In the genomic region with DNA sequence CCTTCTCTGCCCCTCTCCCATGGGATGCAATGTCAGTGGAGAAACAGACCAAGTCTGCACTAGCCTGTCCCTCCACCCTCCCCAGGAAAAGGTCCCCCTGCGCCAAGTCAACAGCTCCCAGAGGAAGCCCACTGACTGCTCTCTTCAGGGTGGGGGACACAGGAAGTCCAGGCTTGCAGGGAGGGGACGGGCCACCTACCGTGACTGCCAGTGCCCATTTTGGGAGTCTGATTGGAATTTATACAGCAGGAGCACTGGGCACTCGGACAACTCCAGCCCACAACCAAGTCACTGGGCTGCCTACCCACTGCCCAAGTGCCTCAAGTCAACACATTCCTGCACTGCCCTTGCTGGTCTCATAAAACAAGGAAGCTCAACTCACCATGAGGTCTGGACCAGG, we compare ENCODE assay signal across 18 cellular contexts. TPM values are rescaled to one million over a fixed set of nuclear protein-coding genes. Genes with fewer than 3 reads are reported as not detected.
A peak's percentile ranks its signal among the peaks of the same experiment; 100 is the strongest.
DNase-seq lines count a peak whose midpoint lies in the region; ATAC-seq, FAIRE-seq and TF ChIP-seq lines count a peak whose summit lies in the region.
"Had no signal": no experiment of that assay in that cellular context is flagged by ENCODE, and none has a peak within 500 bp of the region (broad histone marks: within the 10 kb centered on the region; RNA-seq: fewer than 3 reads in every experiment).

No MANE protein-coding gene starts in this region.

- H3K9me3 Mint-ChIP-seq in nephron progenitor cell: no peaks in the 10 kb centered on the region
- H3K9me3 Mint-ChIP-seq: CD8-positive, alpha-beta memory T cell; HFFc6 had no signal

- no peak for TF ChIP-seq RAD21 in SK-N-SH (IDR thresholded peaks at IDR 0.05; ENCODE audit: low read length)

- H3K9ac ChIP-seq in SK-N-SH: no peak overlapping the region
- H3K9ac ChIP-seq in kidney (ENCODE audit: low read length in 2 of 2): no peak overlapping the region
- H3K9ac ChIP-seq: BLaER1 had no signal

- H3K4me3 ChIP-seq in SK-N-SH (ENCODE audit: low read depth in 2 of 2, low read length in 1 of 2) (no peak overlapping the region), left ventricle myocardium inferior (no peak overlapping the region), kidney (ENCODE audit: low read length in 2 of 2) (no peak overlapping the region)
- H3K4me3 ChIP-seq: BLaER1 had no signal

- TF ChIP-seq CTCF in SK-N-SH (IDR thresholded peaks at IDR 0.05): no peak
- no peak for TF ChIP-seq CTCF in left ventricle myocardium inferior (IDR thresholded peaks at IDR 0.05; ENCODE audit: borderline replicate concordance)
- TF ChIP-seq CTCF in kidney (IDR thresholded peaks at IDR 0.05; ENCODE audit: borderline replicate concordance, extremely low read depth, insufficient read depth): no peak
- TF ChIP-seq CTCF in nephron progenitor cell (IDR thresholded peaks at IDR 0.05): no peak

- H3K4me1 Mint-ChIP-seq in nephron progenitor cell: peaks cover 10% of the 10 kb centered on the region

- H3K27me3 Mint-ChIP-seq in nephron progenitor cell (ENCODE audit: low read depth, poor library complexity): peaks cover 2% of the 10 kb centered on the region
- H3K27me3 Mint-ChIP-seq: CD8-positive, alpha-beta memory T cell had no signal

- H3K4me3 Mint-ChIP-seq in nephron progenitor cell: no peak overlapping the region
- H3K4me3 Mint-ChIP-seq: HFFc6 had no signal

- peaks cover 88% of the 10 kb centered on the region for H3K36me3 Mint-ChIP-seq in nephron progenitor cell (ENCODE audit: low read depth)

- H4K20me1 ChIP-seq in SK-N-SH (ENCODE audit: insufficient read depth): 0 out of 2 replicates have a peak, but pooled peaks cover 4% of the 10 kb centered on the region

- no peak for FAIRE-seq in kidney (lab: Jason Lieb, UNC)

- H3K79me2 ChIP-seq in SK-N-SH (ENCODE audit: insufficient read depth): peaks cover 69% of the 10 kb centered on the region

- POLR2A ChIA-PET in SK-N-SH (lab: Yijun Ruan, JAX): no interaction called here

- DNase-seq in SK-N-SH: peak; percentile 6
- peak; percentile 22 for DNase-seq in left ventricle myocardium superior
- no peak for DNase-seq in left ventricle myocardium inferior
- peak; percentile 61 for DNase-seq in kidney
- no peak for DNase-seq in nephron progenitor cell
- DNase-seq in COLO668 (lab: John Stamatoyannopoulos, UW; ENCODE audit: unreplicated experiment): no peak
- DNase-seq: AML-193; CD8-positive, alpha-beta memory T cell; DMS53; GF-D8; HCEC 1CT; HFFc6 had no signal

- ATAC-seq in SK-N-SH treated with all-trans-retinoic acid at 6 μM for 48 hours (no peak), left ventricle myocardium superior (no peak)

- WGBS in SK-N-SH (ENCODE audit: low lambda C conversion rate): 86% methylated on average over 4 of the region's 4 CpGs

- intact Hi-C loops in left ventricle myocardium superior (cut with micrococcal nuclease) (no loop called here), left ventricle myocardium inferior (cut with micrococcal nuclease) (no loop called here), kidney (cut with DNase I) (no loop called here)

- no peak for TF ChIP-seq EP300 in SK-N-SH (IDR thresholded peaks at IDR 0.05; ENCODE audit: borderline replicate concordance in 1 of 2, low read depth in 1 of 2, low read length in 1 of 2)

- no peak overlapping the region for H3K27ac Mint-ChIP-seq in nephron progenitor cell
- H3K27ac Mint-ChIP-seq: HFFc6 had no signal

- H3K27ac ChIP-seq in SK-N-SH (ENCODE audit: low read depth in 2 of 2, low read length in 1 of 2) (no peak overlapping the region), left ventricle myocardium inferior (replicated peaks) (no peak overlapping the region), kidney (ENCODE audit: low read depth in 2 of 2, low read length in 2 of 2) (no peak overlapping the region)
- H3K27ac ChIP-seq: 22Rv1, BLaER1 had no signal

- H3K27me3 ChIP-seq in SK-N-SH (ENCODE audit: insufficient read depth) (no peaks in the 10 kb centered on the region), left ventricle myocardium inferior (ENCODE audit: low read depth) (no peaks in the 10 kb centered on the region)
- H3K27me3 ChIP-seq: BLaER1 had no signal

- H3K4me2 ChIP-seq in SK-N-SH: no peak overlapping the region
- H3K4me2 ChIP-seq: BLaER1 had no signal

- H3K36me3 ChIP-seq in SK-N-SH (replicated peaks in 1 of 2; ENCODE audit: control insufficient read depth in 1 of 2, insufficient read depth in 2 of 2, low read length in 1 of 2) (peaks cover 54 to 64% of the 10 kb centered on the region in 2 experiments), left ventricle myocardium inferior (peaks cover 99% of the 10 kb centered on the region), kidney (ENCODE audit: control insufficient read depth in 1 of 2, insufficient read depth in 2 of 2, low read length in 2 of 2) (peaks cover 49 to 68% of the 10 kb centered on the region in 2 donors)

- CTCF ChIA-PET in SK-N-SH (lab: Yijun Ruan, JAX): interaction anchor here (1.5 kb wide), 1 partner anchor 15 kb away, joined by 3 read pairs; no protein-coding TSS in a partner anchor

- H3K9me3 ChIP-seq in SK-N-SH: no peaks in the 10 kb centered on the region
- H3K9me3 ChIP-seq in left ventricle myocardium inferior (replicated peaks): no peaks in the 10 kb centered on the region
- H3K9me3 ChIP-seq in kidney (ENCODE audit: control insufficient read depth in 1 of 2, low read length in 2 of 2): no peaks in the 10 kb centered on the region
- H3K9me3 ChIP-seq: BLaER1 had no signal

- H3K4me1 ChIP-seq in SK-N-SH (ENCODE audit: control insufficient read depth in 1 of 2, insufficient read depth in 2 of 2, low read depth in 1 of 2, low read length in 1 of 2): peaks cover 4 to 6% of the 10 kb centered on the region in 2 experiments; a peak in 1 of 4 replicates
- peaks cover 81% of the 10 kb centered on the region for H3K4me1 ChIP-seq in left ventricle myocardium inferior
- H3K4me1 ChIP-seq in kidney (ENCODE audit: control insufficient read depth in 1 of 2, insufficient read depth in 1 of 2, low read depth in 1 of 2, low read length in 2 of 2): peaks cover 5 to 7% of the 10 kb centered on the region in 2 donors

- no peaks in the 10 kb centered on the region for H3F3A ChIP-seq in SK-N-SH (replicated peaks; ENCODE audit: insufficient read depth)

- no peaks in the 10 kb centered on the region for H3K9me2 ChIP-seq in SK-N-SH

- H2AFZ ChIP-seq in SK-N-SH (ENCODE audit: low read depth): no peak overlapping the region

TF ChIP-seq in SK-N-SH, 30 proteins besides CTCF, POLR2A, EP300 and RAD21 (continues in another document):
- TF ChIP-seq EZH2phosphoT487 (IDR thresholded peaks at IDR 0.05; ENCODE audit: borderline replicate concordance, low read depth) (no peak), ELF1 (IDR thresholded peaks at IDR 0.05) (no peak), IRF3 (IDR thresholded peaks at IDR 0.05; ENCODE audit: low read depth, low read length) (no peak)

TF ChIP-seq in SK-N-SH treated with all-trans-retinoic acid at 6 μM for 48 hours, 23 proteins besides CTCF, POLR2A, EP300 and RAD21 (continues in another document):
- TF ChIP-seq, protein P1, sequence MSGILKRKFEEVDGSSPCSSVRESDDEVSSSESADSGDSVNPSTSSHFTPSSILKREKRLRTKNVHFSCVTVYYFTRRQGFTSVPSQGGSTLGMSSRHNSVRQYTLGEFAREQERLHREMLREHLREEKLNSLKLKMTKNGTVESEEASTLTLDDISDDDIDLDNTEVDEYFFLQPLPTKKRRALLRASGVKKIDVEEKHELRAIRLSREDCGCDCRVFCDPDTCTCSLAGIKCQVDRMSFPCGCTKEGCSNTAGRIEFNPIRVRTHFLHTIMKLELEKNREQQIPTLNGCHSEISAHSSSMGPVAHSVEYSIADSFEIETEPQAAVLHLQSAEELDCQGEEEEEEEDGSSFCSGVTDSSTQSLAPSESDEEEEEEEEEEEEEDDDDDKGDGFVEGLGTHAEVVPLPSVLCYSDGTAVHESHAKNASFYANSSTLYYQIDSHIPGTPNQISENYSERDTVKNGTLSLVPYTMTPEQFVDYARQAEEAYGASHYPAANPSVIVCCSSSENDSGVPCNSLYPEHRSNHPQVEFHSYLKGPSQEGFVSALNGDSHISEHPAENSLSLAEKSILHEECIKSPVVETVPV (CRISPR knock-in tag; IDR thresholded peaks at IDR 0.05): no peak
- TF ChIP-seq ZFP30 (CRISPR knock-in tag; IDR thresholded peaks at IDR 0.05) (no peak), ZFP3 (CRISPR knock-in tag; IDR thresholded peaks at IDR 0.05) (no peak), CSDC2 (CRISPR knock-in tag; IDR thresholded peaks at IDR 0.05) (no peak)

RNA-seq across cellular contexts. Expression of gene CCNL2, which starts 6.1 kb away (rescaled TPM):
- polyA plus RNA-seq in SK-N-SH (2012; rRNA removed): 362 and 475 TPM in 2 replicates
- polyA plus RNA-seq in SK-N-SH (2012; cell fraction: cytosol; rRNA removed): 51.6 and 68.2 TPM in 2 replicates
- polyA plus RNA-seq in SK-N-SH (2012; cell fraction: nucleus; rRNA removed): 3,259 and 3,720 TPM in 2 replicates
- 61.0 TPM for total RNA-seq in left ventricle myocardium superior
- total RNA-seq in left ventricle myocardium inferior: 46.1 TPM
- total RNA-seq in kidney: 199 TPM
- polyA plus RNA-seq in kidney (ENCODE audit: insufficient read depth, low read depth, low replicate concordance): 72.0 TPM

RNA-seq across cellular contexts. Expression of gene MRPL20, which starts 14.1 kb away (rescaled TPM):
- polyA plus RNA-seq in SK-N-SH (2012; rRNA removed): 159 and 210 TPM in 2 replicates
- 202 and 236 TPM in 2 replicates for polyA plus RNA-seq in SK-N-SH (2012; cell fraction: cytosol; rRNA removed)
- 104 and 133 TPM in 2 replicates for polyA plus RNA-seq in SK-N-SH (2012; cell fraction: nucleus; rRNA removed)
- 155 TPM for total RNA-seq in left ventricle myocardium superior
- total RNA-seq in left ventricle myocardium inferior: 135 TPM
- 103 TPM for total RNA-seq in kidney
- 221 TPM for polyA plus RNA-seq in kidney (ENCODE audit: insufficient read depth, low read depth, low replicate concordance)

RNA-seq across cellular contexts. Expression of gene AURKAIP1, which starts 18.0 kb away (rescaled TPM):
- polyA plus RNA-seq in SK-N-SH (2012; rRNA removed) (175 and 214 TPM in 2 replicates), kidney (ENCODE audit: insufficient read depth, low read depth, low replicate concordance) (359 TPM)
- 124 and 141 TPM in 2 replicates for polyA plus RNA-seq in SK-N-SH (2012; cell fraction: cytosol; rRNA removed)
- 147 and 267 TPM in 2 replicates for polyA plus RNA-seq in SK-N-SH (2012; cell fraction: nucleus; rRNA removed)
- total RNA-seq in left ventricle myocardium superior (268 TPM), left ventricle myocardium inferior (219 TPM), kidney (111 TPM)

RNA-seq across cellular contexts. Expression of gene ANKRD65, which starts 28.1 kb away (rescaled TPM):
- polyA plus RNA-seq in SK-N-SH (2012; rRNA removed): 0.06 and 0.07 TPM in 2 replicates
- polyA plus RNA-seq in SK-N-SH (2012; cell fraction: cytosol; rRNA removed): 0.04 and 0.05 TPM in 2 replicates
- polyA plus RNA-seq in SK-N-SH (2012; cell fraction: nucleus; rRNA removed): 0.43 and 0.46 TPM in 2 replicates
- total RNA-seq in left ventricle myocardium superior: 2.1 TPM
- total RNA-seq in left ventricle myocardium inferior: 1.7 TPM
- total RNA-seq in kidney: 5.2 TPM
- polyA plus RNA-seq in kidney (ENCODE audit: insufficient read depth, low read depth, low replicate concordance): 7.1 TPM
- total RNA-seq: A673; CD8-positive, alpha-beta memory T cell; H4; HT1080 had no signal
- polyA plus RNA-seq: CD8-positive, alpha-beta memory T cell had no signal

RNA-seq across cellular contexts. Expression of gene MXRA8, which starts 34.7 kb away (rescaled TPM):
- polyA plus RNA-seq in SK-N-SH (2012; rRNA removed): 2.5 and 3.8 TPM in 2 replicates
- polyA plus RNA-seq in SK-N-SH (2012; cell fraction: cytosol; rRNA removed): 0.90 and 1.8 TPM in 2 replicates
- 14.2 and 20.4 TPM in 2 replicates for polyA plus RNA-seq in SK-N-SH (2012; cell fraction: nucleus; rRNA removed)
- 16.8 TPM for total RNA-seq in left ventricle myocardium superior
- 20.2 TPM for total RNA-seq in left ventricle myocardium inferior
- total RNA-seq in kidney: 26.0 TPM
- 64.7 TPM for polyA plus RNA-seq in kidney (ENCODE audit: insufficient read depth, low read depth, low replicate concordance)

Comparison
In these comparisons a context has a peak if more than half of its experiments do, and no peak if none do; other contexts are left out.
1. DNase-seq: peak in SK-N-SH (single experiment), left ventricle myocardium superior (single experiment) and kidney (single experiment); none in left ventricle myocardium inferior (single experiment), nephron progenitor cell (single experiment) and COLO668 (single experiment).